In genomic region chr15:33393552-33393951, GRCh38 we compare ENCODE assay signal across 24 cellular contexts.
"Had no signal": no experiment of that assay in that cellular context is flagged by ENCODE, and none has a peak within 500 bp of the region (broad histone marks: within the 10 kb centered on the region; RNA-seq: fewer than 3 reads in every experiment).

No MANE protein-coding gene starts in this region.

- H3K27ac ChIP-seq: colonic mucosa, coronary artery, dorsolateral prefrontal cortex, epithelial cell of prostate, esophagus squamous epithelium, foreskin keratinocyte, gastroesophageal sphincter, heart left ventricle, heart right ventricle, hepatocyte had no signal

- ATAC-seq: effector memory CD8-positive, alpha-beta T cell; esophagus mucosa; foreskin keratinocyte; gastroesophageal sphincter; heart left ventricle; heart right ventricle had no signal

- H3K27me3 ChIP-seq: colonic mucosa, dorsolateral prefrontal cortex, esophagus squamous epithelium, foreskin keratinocyte, gastroesophageal sphincter, heart left ventricle had no signal

- H3K4me1 ChIP-seq: colonic mucosa, esophagus squamous epithelium, foreskin keratinocyte, heart left ventricle, heart right ventricle had no signal

- H3K36me3 ChIP-seq: colonic mucosa, esophagus squamous epithelium, gastroesophageal sphincter, heart left ventricle, heart right ventricle had no signal

- H3K9me3 ChIP-seq: colonic mucosa, esophagus squamous epithelium, gastroesophageal sphincter, heart left ventricle, heart right ventricle had no signal

- H3K4me3 ChIP-seq: colonic mucosa, coronary artery, dorsolateral prefrontal cortex, esophagus squamous epithelium, gastroesophageal sphincter, heart left ventricle, heart right ventricle, hepatocyte had no signal

- H3K4me3 Mint-ChIP-seq: dendritic cell treated with granulocyte-macrophage colony-stimulating factor and Interleukin-4, amounts not matched to agents 40 ng/mL and 50 ng/mL, for 4 days; effector memory CD8-positive, alpha-beta T cell; endodermal cell had no signal

- DNase-seq: colonic mucosa; cortex of kidney; dermis blood vessel endothelial cell; dorsolateral prefrontal cortex; effector CD4-positive, alpha-beta T cell; effector CD8-positive, alpha-beta T cell; effector memory CD4-positive, alpha-beta T cell; effector memory CD8-positive, alpha-beta T cell; endodermal cell; erythroblast; esophagus squamous epithelium; foreskin fibroblast; foreskin keratinocyte; glutamatergic neuron; head of caudate nucleus; heart left ventricle; heart right ventricle; hippocampal formation had no signal

- H3K27ac Mint-ChIP-seq: dendritic cell treated with granulocyte-macrophage colony-stimulating factor and Interleukin-4, amounts not matched to agents 40 ng/mL and 50 ng/mL, for 4 days; effector memory CD8-positive, alpha-beta T cell; endodermal cell had no signal

- H3K9me3 Mint-ChIP-seq: dendritic cell treated with granulocyte-macrophage colony-stimulating factor and Interleukin-4, amounts not matched to agents 40 ng/mL and 50 ng/mL, for 4 days; endodermal cell had no signal
